1 cellular context compared by ENCODE assay signal in the genomic region with DNA sequence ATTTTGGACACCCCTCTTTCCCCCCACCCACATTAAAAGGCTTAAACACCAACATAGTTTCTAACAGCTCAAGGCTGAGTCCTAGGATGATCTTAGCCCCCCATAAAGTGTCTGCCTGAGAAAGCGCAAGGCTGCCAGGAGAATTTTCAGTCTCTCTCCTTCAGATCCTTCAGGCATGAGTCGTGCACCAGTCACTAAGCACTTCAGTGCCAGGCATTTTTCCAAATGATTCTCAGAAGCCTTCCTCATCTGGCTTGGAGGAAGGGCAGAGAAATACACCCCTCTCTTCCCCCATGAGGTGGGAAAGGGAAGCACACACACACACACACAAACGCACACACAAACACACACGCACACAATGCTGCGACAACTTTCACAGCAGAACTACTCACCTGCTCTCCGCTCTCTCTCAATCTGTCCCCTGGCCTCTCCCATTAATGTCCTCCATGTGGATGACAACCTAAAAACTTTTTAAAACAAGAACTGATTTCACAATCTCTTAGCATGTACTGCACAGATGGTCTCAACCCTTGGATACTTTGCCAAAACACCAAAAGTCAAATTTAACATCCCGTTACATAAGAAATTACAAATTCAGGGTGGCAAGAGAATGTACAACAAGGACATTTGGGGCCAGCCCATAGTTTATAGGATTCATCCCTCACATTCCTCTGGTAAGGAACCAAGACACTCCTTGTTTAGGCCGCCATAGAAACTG.
TF ChIP-seq lines count a peak whose summit lies in the region.

No MANE protein-coding gene starts in this region.

TF ChIP-seq in HCT116, 20 proteins besides CTCF, POLR2A, EP300 and RAD21 (continued from another document):
- TF ChIP-seq, protein P1, sequence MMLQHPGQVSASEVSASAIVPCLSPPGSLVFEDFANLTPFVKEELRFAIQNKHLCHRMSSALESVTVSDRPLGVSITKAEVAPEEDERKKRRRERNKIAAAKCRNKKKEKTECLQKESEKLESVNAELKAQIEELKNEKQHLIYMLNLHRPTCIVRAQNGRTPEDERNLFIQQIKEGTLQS (IDR thresholded peaks at IDR 0.05), result no peak
- TF ChIP-seq, protein P2, sequence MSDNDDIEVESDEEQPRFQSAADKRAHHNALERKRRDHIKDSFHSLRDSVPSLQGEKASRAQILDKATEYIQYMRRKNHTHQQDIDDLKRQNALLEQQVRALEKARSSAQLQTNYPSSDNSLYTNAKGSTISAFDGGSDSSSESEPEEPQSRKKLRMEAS (IDR thresholded peaks at IDR 0.05), result no peak
- no peak for TF ChIP-seq ZNF274 (IDR thresholded peaks at IDR 0.05; ENCODE audit: low read depth, low read length)
- no peak for TF ChIP-seq EZH2phosphoT487 (IDR thresholded peaks at IDR 0.05; ENCODE audit: borderline replicate concordance)
- no peak for TF ChIP-seq EGR1 (IDR thresholded peaks at IDR 0.05; ENCODE audit: low read depth)
- TF ChIP-seq EZH2 (IDR thresholded peaks at IDR 0.05), result no peak
